Comparison of ENCODE assay signal across 1 cellular context in the genomic region with DNA sequence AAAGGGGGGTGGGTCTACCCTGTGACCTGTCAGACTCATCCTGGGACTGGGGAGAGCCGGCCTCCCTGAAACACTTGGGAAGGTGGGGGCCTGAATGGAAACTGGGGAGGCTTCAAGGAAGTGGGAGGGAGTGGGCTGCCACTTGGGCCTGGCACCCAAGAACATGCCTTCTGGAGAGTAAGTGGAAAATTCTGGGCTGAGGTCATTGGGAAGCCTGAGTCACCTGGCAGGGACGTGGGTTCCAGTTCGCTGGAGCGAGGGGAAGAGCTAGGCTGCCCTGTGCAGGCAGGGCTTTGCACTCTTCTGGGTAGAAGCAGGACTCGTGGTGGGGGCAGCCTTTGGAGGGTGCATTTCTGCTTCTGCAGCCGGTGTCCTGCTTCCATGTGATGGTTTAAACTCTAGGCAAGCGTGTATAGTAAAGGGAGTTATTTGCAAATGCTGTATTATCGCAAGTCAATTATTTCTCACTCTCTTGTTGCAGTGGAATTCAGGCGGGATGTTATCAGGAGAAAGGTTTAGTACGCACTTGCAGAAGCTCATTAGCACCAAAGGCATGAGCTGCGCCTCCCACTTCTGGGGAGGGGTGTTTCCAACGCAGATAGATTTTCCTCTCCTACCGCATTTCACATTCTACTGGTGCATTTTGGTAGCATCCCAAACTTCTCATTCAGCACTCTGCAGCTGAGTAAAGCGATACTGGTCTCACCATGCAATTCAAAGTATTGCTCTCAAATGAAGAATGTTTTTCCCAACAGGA.
TF ChIP-seq lines count a peak whose summit lies in the region.

No MANE protein-coding gene starts in this region.

TF ChIP-seq in H1, 55 proteins besides CTCF, POLR2A, EP300 and RAD21:
- TF ChIP-seq ATF2 (IDR thresholded peaks at IDR 0.05; ENCODE audit: low read length) (no peak), RXRA (IDR thresholded peaks at IDR 0.05; ENCODE audit: insufficient read depth, low read depth, low read length) (no peak), NANOG (IDR thresholded peaks at IDR 0.05; ENCODE audit: insufficient read depth, low read depth, low read length, poor library complexity, severe bottlenecking) (no peak), ZNF274 (IDR thresholded peaks at IDR 0.05; ENCODE audit: borderline replicate concordance, extremely low read depth, low read length) (no peak), CREB1 (IDR thresholded peaks at IDR 0.05) (no peak), RFX5 (IDR thresholded peaks at IDR 0.05; ENCODE audit: borderline replicate concordance, low read depth, low read length) (no peak), JUND (IDR thresholded peaks at IDR 0.05; ENCODE audit: low read length) (no peak), POU5F1 (IDR thresholded peaks at IDR 0.05; ENCODE audit: low read depth, low read length) (no peak), RNF2 (IDR thresholded peaks at IDR 0.05; ENCODE audit: borderline replicate concordance, low read depth, low read length, missing control alignments, poor library complexity, severe bottlenecking) (no peak), MAX (IDR thresholded peaks at IDR 0.05) (no peak), EGR1 (IDR thresholded peaks at IDR 0.05; ENCODE audit: borderline replicate concordance, low read depth, low read length) (no peak), SRF (IDR thresholded peaks at IDR 0.05; ENCODE audit: low read depth, low read length) (no peak), ASH2L (IDR thresholded peaks at IDR 0.05; ENCODE audit: low read length) (no peak), YY1 (IDR thresholded peaks at IDR 0.05; ENCODE audit: low read depth, low read length) (no peak), TCF12 (IDR thresholded peaks at IDR 0.05; ENCODE audit: low read depth, low read length) (no peak), CBX5 (IDR thresholded peaks at IDR 0.05; ENCODE audit: low read depth, low read length) (no peak), SUZ12 (IDR thresholded peaks at IDR 0.05; ENCODE audit: low read length) (no peak), FOSL1 (IDR thresholded peaks at IDR 0.05; ENCODE audit: insufficient read depth, low read depth, low read length) (no peak)
- TF ChIP-seq, protein P1, sequence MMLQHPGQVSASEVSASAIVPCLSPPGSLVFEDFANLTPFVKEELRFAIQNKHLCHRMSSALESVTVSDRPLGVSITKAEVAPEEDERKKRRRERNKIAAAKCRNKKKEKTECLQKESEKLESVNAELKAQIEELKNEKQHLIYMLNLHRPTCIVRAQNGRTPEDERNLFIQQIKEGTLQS (IDR thresholded peaks at IDR 0.05; ENCODE audit: insufficient read depth, low read depth, low read length) = no peak
- TF ChIP-seq, protein P2, sequence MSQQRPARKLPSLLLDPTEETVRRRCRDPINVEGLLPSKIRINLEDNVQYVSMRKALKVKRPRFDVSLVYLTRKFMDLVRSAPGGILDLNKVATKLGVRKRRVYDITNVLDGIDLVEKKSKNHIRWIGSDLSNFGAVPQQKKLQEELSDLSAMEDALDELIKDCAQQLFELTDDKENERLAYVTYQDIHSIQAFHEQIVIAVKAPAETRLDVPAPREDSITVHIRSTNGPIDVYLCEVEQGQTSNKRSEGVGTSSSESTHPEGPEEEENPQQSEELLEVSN (IDR thresholded peaks at IDR 0.05) = no peak
